12 cellular contexts compared by ENCODE assay signal in the genomic region with DNA sequence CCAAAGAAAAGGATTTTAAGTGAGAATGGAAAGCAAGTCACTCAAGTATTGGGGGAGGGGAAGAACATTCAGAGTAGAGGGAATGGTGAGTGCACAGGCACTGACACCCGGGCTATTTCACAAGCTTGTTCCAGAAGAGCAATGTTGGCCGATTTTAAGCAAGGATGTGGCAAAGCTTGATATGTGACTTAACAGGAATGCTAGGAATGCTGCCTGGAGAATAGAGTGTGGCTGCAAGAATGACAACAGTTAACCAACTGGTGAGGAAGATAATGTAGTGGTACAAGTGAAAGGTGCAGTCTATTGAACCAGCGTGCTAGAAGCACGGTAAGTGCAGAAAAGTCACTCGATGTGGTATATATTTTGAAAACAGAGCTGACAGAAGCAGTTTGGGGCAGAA. TPM values are rescaled to one million over a fixed set of nuclear protein-coding genes. Genes with fewer than 3 reads are reported as not detected.
A peak's percentile ranks its signal among the peaks of the same experiment; 100 is the strongest.
DNase-seq lines count a peak whose midpoint lies in the region; ATAC-seq and TF ChIP-seq lines count a peak whose summit lies in the region.
"Had no signal": no experiment of that assay in that cellular context is flagged by ENCODE, and none has a peak within 500 bp of the region (broad histone marks: within the 10 kb centered on the region; RNA-seq: fewer than 3 reads in every experiment).

No MANE protein-coding gene starts in this region.

- intact Hi-C loops in ovary (cut with DNase I), result loop anchor here in 3 of 4 donors (5.0 to 10.0 kb wide), 4 partner anchors 62 to 338 kb away; a partner anchor contains a TSS

- ATAC-seq in GM19397 (IDR thresholded peaks at IDR 0.05; ENCODE audit: unreplicated experiment), result no peak

- no peak overlapping the region for H3K4me3 ChIP-seq in ovary
- no peak overlapping the region for H3K4me3 ChIP-seq in H7 (ENCODE audit: insufficient read depth, low read depth, low read length)
- H3K4me3 ChIP-seq: stomach had no signal

- TF ChIP-seq POLR2A in ovary (IDR thresholded peaks at IDR 0.05), result no peak

- TF ChIP-seq CTCF in RWPE1 (conservative IDR thresholded peaks at IDR 0.05; ENCODE audit: low read depth) (no peak), ovary (IDR thresholded peaks at IDR 0.05) (no peak)

- H3K4me1 Mint-ChIP-seq in activated naive CD8-positive, alpha-beta T cell treated with anti-CD3 and anti-CD28 coated beads for 36 hours, result peaks cover 28% of the 10 kb centered on the region

- POLR2A ChIA-PET in RWPE1 (lab: Yijun Ruan, JAX; ENCODE audit: low non-redundant PET), result no interaction called here

- no peaks in the 10 kb centered on the region for H3K9me3 Mint-ChIP-seq in activated naive CD8-positive, alpha-beta T cell treated with anti-CD3 and anti-CD28 coated beads for 36 hours

- CTCF ChIA-PET in RWPE1 (lab: Yijun Ruan, JAX), result no interaction called here

- no peak overlapping the region for H3K27ac Mint-ChIP-seq in activated naive CD8-positive, alpha-beta T cell treated with anti-CD3 and anti-CD28 coated beads for 36 hours

- H3K4me3 Mint-ChIP-seq in activated naive CD8-positive, alpha-beta T cell treated with anti-CD3 and anti-CD28 coated beads for 36 hours, result no peak overlapping the region

- H3K27me3 Mint-ChIP-seq in activated naive CD8-positive, alpha-beta T cell treated with anti-CD3 and anti-CD28 coated beads for 36 hours, result peaks cover 10% of the 10 kb centered on the region

- no peak overlapping the region for H3K27ac ChIP-seq in RWPE1
- no peak overlapping the region for H3K27ac ChIP-seq in ovary
- H3K27ac ChIP-seq: HL-60, stomach had no signal

- TF ChIP-seq EP300 in ovary (IDR thresholded peaks at IDR 0.05), result no peak

- H3K36me3 ChIP-seq in ovary (no peaks in the 10 kb centered on the region), H7 (replicated peaks; ENCODE audit: control insufficient read depth, insufficient read depth, low read length) (no peaks in the 10 kb centered on the region)
- H3K36me3 ChIP-seq: stomach had no signal

- DNase-seq in ELR (ENCODE audit: low read depth) (peak; percentile 94), RWPE1 (ENCODE audit: low spot score) (peak; percentile 55), fibroblast of the conjunctiva (ENCODE audit: low read depth) (peak; percentile 57), non-pigmented ciliary epithelial cell (ENCODE audit: low read depth) (peak; percentile 91), ovary (no peak), H7 (no peak)
- DNase-seq in activated naive CD8-positive, alpha-beta T cell treated with anti-CD3 and anti-CD28 coated beads for 36 hours, result no peak
- DNase-seq: activated effector memory CD4-positive, alpha-beta T cell treated with Interleukin-2 at 50 U/mL for 16 hours; glutamatergic neuron; stomach had no signal

- 17 to 39% (median 18%) methylated on average over 5 of the region's 5 CpGs for WGBS in ovary, 3 donors

- no peaks in the 10 kb centered on the region for H3K36me3 Mint-ChIP-seq in activated naive CD8-positive, alpha-beta T cell treated with anti-CD3 and anti-CD28 coated beads for 36 hours

- H3K27me3 ChIP-seq in ovary (no peaks in the 10 kb centered on the region), H7 (ENCODE audit: control insufficient read depth, insufficient read depth, low read length) (no peaks in the 10 kb centered on the region)

- no peaks in the 10 kb centered on the region for H3K4me1 ChIP-seq in ovary (ENCODE audit: insufficient read depth)

- no peaks in the 10 kb centered on the region for H3K9me3 ChIP-seq in ovary
- H3K9me3 ChIP-seq: stomach had no signal

RNA-seq across cellular contexts. Expression of a gene that starts 6.2 kb away (rescaled TPM):
- total RNA-seq in ovary, result 100 to 1,000 TPM in 3 of 7 donors, 10 to 100 TPM in 4; 13.2 to 256 (median 92.2) TPM
- 100 to 1,000 TPM in 1 of 2 donors, 10 to 100 TPM in 1; 61.4 to 539 TPM for polyA plus RNA-seq in ovary
- total RNA-seq in H7 (2014; rRNA removed; shearing (Covaris generic)), result 17.2 and 19.1 TPM in 2 replicates
- not detected for total RNA-seq in activated naive CD8-positive, alpha-beta T cell treated with anti-CD3 and anti-CD28 coated beads for 36 hours

Comparison
In these comparisons a context has a peak if more than half of its experiments do, and no peak if none do; other contexts are left out.
1. DNase-seq: peak in ELR (single experiment), RWPE1 (single experiment), fibroblast of the conjunctiva (single experiment) and non-pigmented ciliary epithelial cell (single experiment); none in ovary (0 of 5), H7 (single experiment) and activated naive CD8-positive, alpha-beta T cell treated with anti-CD3 and anti-CD28 coated beads for 36 hours (single experiment).
2. RNA of a gene that starts 6.2 kb away (total RNA-seq): 13.2 to 256 TPM in ovary and 17.2 to 19.1 TPM in H7; not detected in activated naive CD8-positive, alpha-beta T cell treated with anti-CD3 and anti-CD28 coated beads for 36 hours; every median in the first group is over 10 times any median in the second.